23 cellular contexts compared by ENCODE assay signal in genomic region chr5:173053041-173053440, GRCh38. TPM values are rescaled to one million over a fixed set of nuclear protein-coding genes. Genes with fewer than 3 reads are reported as not detected.
DNase-seq lines count a peak whose midpoint lies in the region; ATAC-seq, FAIRE-seq and TF ChIP-seq lines count a peak whose summit lies in the region.
"Had no signal": no experiment of that assay in that cellular context is flagged by ENCODE, and none has a peak within 500 bp of the region (broad histone marks: within the 10 kb centered on the region; RNA-seq: fewer than 3 reads in every experiment).

No MANE protein-coding gene starts in this region.

- H3K9me3 ChIP-seq in K562 (replicated peaks; ENCODE audit: control insufficient read depth, insufficient read depth, low read depth, low read length) (no peaks in the 10 kb centered on the region), stomach (no peaks in the 10 kb centered on the region)
- H3K9me3 ChIP-seq: HAP-1 had no signal

- H3K4me2 ChIP-seq in K562 (ENCODE audit: insufficient read depth, low read length), result no peak overlapping the region
- H3K4me2 ChIP-seq: KMS-11 had no signal

- H3K4me1 ChIP-seq in K562 (replicated peaks in 1 of 2; ENCODE audit: control insufficient read depth in 2 of 2, insufficient read depth in 2 of 2, low read length in 2 of 2) (peaks cover 7 to 16% of the 10 kb centered on the region in 2 experiments; a peak in 3 of 5 replicates), stomach (peaks cover 3 to 18% (median 16%) of the 10 kb centered on the region in 4 donors)
- H3K4me1 ChIP-seq: HAP-1 had no signal

- POLR2A ChIA-PET in K562 (lab: Yijun Ruan, JAX), result interaction anchor here (0.8 to 1.0 kb wide), 2 partner anchors 8 to 9 kb away, joined by 3 to 4 read pairs; no protein-coding TSS in a partner anchor

- H4K20me1 ChIP-seq in K562 (replicated peaks; ENCODE audit: control insufficient read depth, insufficient read depth, low read length), result no peaks in the 10 kb centered on the region

- H3K36me3 ChIP-seq in K562 (ENCODE audit: control insufficient read depth, insufficient read depth, low read length), result no peaks in the 10 kb centered on the region
- no peaks in the 10 kb centered on the region for H3K36me3 ChIP-seq in stomach
- H3K36me3 ChIP-seq: HAP-1 had no signal

- FAIRE-seq in GM19239 (lab: Jason Lieb, UNC) (peak; percentile 69), K562 (lab: Jason Lieb, UNC) (no peak)
- FAIRE-seq: G401.6, RCC 7860 had no signal

- H3K4me3 ChIP-seq in K562, result no peak overlapping the region
- no peak overlapping the region for H3K4me3 ChIP-seq in stomach
- H3K4me3 ChIP-seq: HAP-1 had no signal

- H3K9ac ChIP-seq in K562 (ENCODE audit: insufficient read depth in 1 of 2, low read depth in 2 of 2, low read length in 2 of 2), result no peak overlapping the region
- H3K9ac ChIP-seq: KMS-11 had no signal

- no peak for TF ChIP-seq RAD21 in K562 (CRISPR knock-in tag; conservative IDR thresholded peaks at IDR 0.05 in 1 of 2, IDR thresholded peaks at IDR 0.05 in 1 of 2)

- no peak for DNase-seq in GM19239 (ENCODE audit: insufficient read length, low spot score)
- peak; percentile 35 for DNase-seq in M059J (ENCODE audit: low read depth)
- DNase-seq in K562 (ENCODE audit: extremely low read depth in 1 of 4, low spot score in 3 of 4), result no peak
- DNase-seq in lung microvascular endothelial cell (ENCODE audit: low read depth in 2 of 2), result peak; percentile 54 to 87
- no peak for DNase-seq in stomach
- DNase-seq in germinal center (ENCODE audit: low spot score), result no peak
- no peak for DNase-seq in KG1 (lab: John Stamatoyannopoulos, UW)
- no peak for DNase-seq in stimulated activated CD4-positive, alpha-beta T cell treated with anti-CD3 and anti-CD28 coated beads, Interleukin-1b, Interleukin-23, amount 100 ng/mL, for 48 hours
- DNase-seq: ACHN, AML-193, DMS 273 treated with DMSO at 0.1 percent for 48 hours, DND-41, NCI-H1417 treated with DMSO at 0.1 percent for 48 hours, NCI-H187 treated with DMSO at 0.1 percent for 48 hours, NCI-H345, NCI-H524 treated with DMSO at 0.1 percent for 48 hours, T-cell had no signal

- in situ Hi-C loops in K562 (cut with MboI), result no loop called here

- TF ChIP-seq CTCF in K562 (IDR thresholded peaks at IDR 0.05 in 2 of 3, conservative IDR thresholded peaks at IDR 0.05 in 1 of 3; ENCODE audit: insufficient read depth in 2 of 3, low read depth in 1 of 3, low read length in 3 of 3) (no peak), stomach (IDR thresholded peaks at IDR 0.05) (no peak)

- ATAC-seq in K562, result no peak
- ATAC-seq: Right ventricle myocardium inferior, T-cell had no signal

- no TSS peak for BruUV-seq in K562 (replicated peaks; lab: Mats Ljungman, UMichigan)

- intact Hi-C loops in K562 (cut with micrococcal nuclease), result no loop called here
- intact Hi-C loops in stomach (cut with DNase I; ENCODE audit: low total_unique reads), result loop anchor here (10.0 kb wide), 1 partner anchor 68 kb away; the partner anchor contains the start of gene ATP6V0E1

- CTCF ChIA-PET in K562 (lab: Yijun Ruan, JAX; ENCODE audit: low intra/inter-chr PET ratio), result no interaction called here

- peaks cover under 1% of the 10 kb centered on the region; the same call in 2 of the 3 replicates for H3K79me2 ChIP-seq in K562 (ENCODE audit: control insufficient read depth, insufficient read depth, low read length)

- TF ChIP-seq POLR2A in K562 (conservative IDR thresholded peaks at IDR 0.05) (no peak), stomach (IDR thresholded peaks at IDR 0.05) (no peak)

- no peaks in the 10 kb centered on the region for H3K9me1 ChIP-seq in K562 (ENCODE audit: control insufficient read depth, insufficient read depth, low read length)

- 48% methylated on average over 3 of the region's 3 CpGs for WGBS in K562 (ENCODE audit: insufficient coverage, low coverage, missing lambda C conversion rate)
- WGBS in stomach, 5 donors, result 69 to 81% (median 79%) methylated on average over 3 of the region's 3 CpGs

- H3K27ac ChIP-seq in K562 (ENCODE audit: extremely low read depth, low read depth, low read length), result no peak overlapping the region
- H3K27ac ChIP-seq in stomach, result no peak overlapping the region
- H3K27ac ChIP-seq: C4-2B, KMS-11 had no signal

- H3K27me3 ChIP-seq in K562 (ENCODE audit: control insufficient read depth in 2 of 2, insufficient read depth in 2 of 2, low read length in 2 of 2) (no peaks in the 10 kb centered on the region), stomach (no peaks in the 10 kb centered on the region)

- peak overlapping the region; percentile 55; the same call in 1 of the 2 replicates for H2AFZ ChIP-seq in K562 (ENCODE audit: low read depth, low read length)

- TF ChIP-seq EP300 in K562 (IDR thresholded peaks at IDR 0.05; ENCODE audit: low read length) (no peak), stomach (IDR thresholded peaks at IDR 0.05) (no peak)

TF ChIP-seq in K562, 482 proteins besides CTCF, POLR2A, EP300 and RAD21 (continues in another document):
- TF ChIP-seq FOXM1 (IDR thresholded peaks at IDR 0.05; ENCODE audit: low read depth) (no peak), FOXM1 (CRISPR knock-in tag; IDR thresholded peaks at IDR 0.05; ENCODE audit: low read depth) (no peak), MED1 (CRISPR knock-in tag; IDR thresholded peaks at IDR 0.05; ENCODE audit: borderline replicate concordance) (no peak), STAT5A (IDR thresholded peaks at IDR 0.05; ENCODE audit: borderline replicate concordance, low read length) (no peak), XRCC5 (IDR thresholded peaks at IDR 0.05; ENCODE audit: low read depth, low read length) (no peak), CREB3 (tag; conservative IDR thresholded peaks at IDR 0.05; ENCODE audit: low read depth) (no peak), THRB (CRISPR knock-in tag; conservative IDR thresholded peaks at IDR 0.05) (no peak), E2F8 (IDR thresholded peaks at IDR 0.05; ENCODE audit: low read depth, partially characterized antibody) (no peak), ZNF57 (CRISPR knock-in tag; IDR thresholded peaks at IDR 0.05) (no peak), MTA1 (IDR thresholded peaks at IDR 0.05; ENCODE audit: borderline replicate concordance) (no peak)

RNA-seq across cellular contexts. Expression of gene CREBRF, which starts 3.1 kb away (rescaled TPM):
- 3.0 and 11.6 TPM in 2 replicates for total RNA-seq in M059J (2014; rRNA removed; shearing (Covaris generic))
- 11.5 and 33.0 TPM in 2 replicates for total RNA-seq in K562 (2011; cell fraction: chromatin; rRNA removed; ENCODE audit: low replicate concordance)
- total RNA-seq in K562 (2011; cell fraction: nucleolus; rRNA removed), result 7.8 and 10.5 TPM in 2 replicates
- 14.4 and 25.6 TPM in 2 replicates for total RNA-seq in K562 (2011; cell fraction: nucleoplasm; rRNA removed)
- total RNA-seq in K562 (2014; rRNA removed) (3.2 and 3.6 TPM in 2 replicates), K562 (2014; rRNA removed; fragmentation: Illumina TruSeq; extraction: Trizol) (4.5 and 6.1 TPM in 2 replicates), K562 (2015; rRNA removed; fragmentation: Illumina TruSeq; extraction: Trizol) (2.9 and 3.1 TPM in 2 replicates), K562 (2021) (3.8 TPM in 2 replicates), lung microvascular endothelial cell (14.8 and 26.4 TPM in 2 replicates), stomach (10 to 100 TPM in 4 of 5 donors, 1 to 10 TPM in 1; 9.4 to 42.3 (median 33.0) TPM)
- polyA plus RNA-seq in K562 (2011; rRNA removed) (4.7 and 4.9 TPM in 2 replicates), K562 (2014; fragmentation: Illumina TruSeq; extraction: Trizol) (2.4 and 4.8 TPM in 2 replicates), K562 (2014; fragmentation: Nextera tagmentation; extraction: Ambion mirVana) (1 to 10 TPM; 1.1 to 1.3 TPM), K562 (2014; rRNA removed) (2.0 and 2.8 TPM in 2 replicates), stomach (1 to 10 TPM; 3.2 to 4.1 (median 4.0) TPM)
- 0.85 and 1.8 TPM in 2 replicates for polyA plus RNA-seq in K562 (2011; cell fraction: cytosol; rRNA removed)
- 8.7 and 9.9 TPM in 2 replicates for polyA plus RNA-seq in K562 (2011; cell fraction: nucleus; rRNA removed)
- polyA plus RNA-seq in K562 (2012), result 2.0 and 5.1 TPM in 2 replicates
- 10.9 and 15.9 TPM in 2 replicates for polyA minus RNA-seq in K562 (2011; rRNA and poly(A)+ RNA removed)
- 4.4 and 4.5 TPM in 2 replicates for polyA minus RNA-seq in K562 (2011; cell fraction: cytosol; rRNA and poly(A)+ RNA removed)
- polyA minus RNA-seq in K562 (2011; cell fraction: nucleus; rRNA and poly(A)+ RNA removed), result 7.5 and 10.6 TPM in 2 replicates

Comparison
In these comparisons a context has a peak if more than half of its experiments do, and no peak if none do; other contexts are left out.
1. DNase-seq: peak in M059J (single experiment) and lung microvascular endothelial cell (2 of 2); none in GM19239 (single experiment), K562 (0 of 4), stomach (single experiment), germinal center (single experiment), KG1 (single experiment) and stimulated activated CD4-positive, alpha-beta T cell treated with anti-CD3 and anti-CD28 coated beads, Interleukin-1b, Interleukin-23, amount 100 ng/mL, for 48 hours (single experiment).